ENCODE assay signal across 22 cellular contexts in the genomic region with DNA sequence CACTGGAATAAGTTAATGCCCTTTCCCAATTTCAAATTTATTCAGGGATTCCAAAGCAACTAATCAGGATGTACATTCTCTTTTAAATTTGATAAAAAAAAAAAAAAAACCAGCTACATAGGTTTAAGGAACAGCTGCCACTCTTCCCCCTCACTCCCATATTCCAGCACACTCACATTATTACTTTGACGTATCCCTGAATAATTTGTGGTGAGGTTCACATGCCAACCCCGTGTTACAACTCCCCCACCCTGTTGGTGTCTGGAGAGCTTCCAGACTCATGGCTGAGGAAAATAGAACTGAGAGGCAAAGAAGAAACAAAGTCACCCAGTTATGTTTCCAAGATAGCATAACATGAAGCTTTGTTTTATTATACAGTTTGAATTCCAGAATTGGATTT.
A peak's percentile ranks its signal among the peaks of the same experiment; 100 is the strongest.
DNase-seq lines count a peak whose midpoint lies in the region; ATAC-seq, FAIRE-seq and TF ChIP-seq lines count a peak whose summit lies in the region.
"Had no signal": no experiment of that assay in that cellular context is flagged by ENCODE, and none has a peak within 500 bp of the region (broad histone marks: within the 10 kb centered on the region; RNA-seq: fewer than 3 reads in every experiment).

No MANE protein-coding gene starts in this region.

- H3K9me3 ChIP-seq in testis, result no peaks in the 10 kb centered on the region
- H3K9me3 ChIP-seq: heart right ventricle, upper lobe of left lung had no signal

- peak; percentile 82 for FAIRE-seq in H54 (lab: Jason Lieb, UNC)

- no peak for ATAC-seq in HG02642 (IDR thresholded peaks at IDR 0.05; ENCODE audit: poor library complexity, unreplicated experiment)
- ATAC-seq: heart right ventricle; stimulated activated memory B cell treated with anti-CD40 and anti-IgM and Interleukin-4, amounts not matched to agents 10 μg/mL and 1 μg/mL and 100 μg/mL, for 72 hours had no signal

- TF ChIP-seq CTCF in fibroblast of villous mesenchyme (IDR thresholded peaks at IDR 0.05; ENCODE audit: insufficient read depth, low read depth, low read length) (no peak), testis (IDR thresholded peaks at IDR 0.05) (no peak)

- no peaks in the 10 kb centered on the region for H3K4me1 ChIP-seq in testis

- H3K27me3 ChIP-seq in testis, result no peaks in the 10 kb centered on the region
- H3K27me3 ChIP-seq: upper lobe of left lung had no signal

- DNase-seq in H54 (ENCODE audit: insufficient read length, low spot score) (no peak), amniotic epithelial cell (ENCODE audit: low read depth) (peak; percentile 90), fibroblast of villous mesenchyme (ENCODE audit: low read depth) (peak; percentile 51), testis (peak; percentile 43), NCI-H2107 (lab: John Stamatoyannopoulos, UW) (no peak), NCI-H1930 (lab: John Stamatoyannopoulos, UW) (no peak)
- DNase-seq: activated CD4-positive, alpha-beta T cell treated with anti-CD3 and anti-CD28 coated beads, Interleukin-2, amount 50 U/mL, for 4 hours; anterior cingulate cortex; effector CD4-positive, alpha-beta T cell; heart right ventricle; left cardiac atrium; naive B cell; NCI-H2029 treated with DMSO at 0.1 percent for 48 hours; NCI-H82; retina; Right ventricle myocardium superior; stimulated activated CD4-positive, alpha-beta T cell treated with anti-CD3 and anti-CD28 coated beads, Interleukin-4, amount 100 ng/mL, for 4 hours had no signal

- intact Hi-C loops in testis (cut with DNase I; ENCODE audit: low total_unique reads), result no loop called here

- WGBS in testis, 2 donors, result 34 to 51% methylated on average over 2 of the region's 2 CpGs

- no peaks in the 10 kb centered on the region for H3K36me3 ChIP-seq in testis (ENCODE audit: low read depth, missing control alignments)
- H3K36me3 ChIP-seq: heart right ventricle, upper lobe of left lung had no signal

- TF ChIP-seq POLR2A in H54 (IDR thresholded peaks at IDR 0.05; ENCODE audit: low read depth, low read length) (no peak), testis (IDR thresholded peaks at IDR 0.05) (no peak)

- H3K27ac ChIP-seq in testis, result no peak overlapping the region
- H3K27ac ChIP-seq: heart right ventricle, KMS-11, upper lobe of left lung had no signal

- no peak overlapping the region for H3K4me3 ChIP-seq in fibroblast of villous mesenchyme (ENCODE audit: low read depth, low read length)
- H3K4me3 ChIP-seq in testis, result no peak overlapping the region
- H3K4me3 ChIP-seq: GM23338, heart right ventricle, upper lobe of left lung had no signal

Comparison
In these comparisons a context has a peak if more than half of its experiments do, and no peak if none do; other contexts are left out.
1. DNase-seq: peak in amniotic epithelial cell (single experiment), fibroblast of villous mesenchyme (single experiment) and testis (single experiment); none in H54 (single experiment), NCI-H2107 (single experiment) and NCI-H1930 (0 of 2).